25 cellular contexts compared by ENCODE assay signal in the genomic region with DNA sequence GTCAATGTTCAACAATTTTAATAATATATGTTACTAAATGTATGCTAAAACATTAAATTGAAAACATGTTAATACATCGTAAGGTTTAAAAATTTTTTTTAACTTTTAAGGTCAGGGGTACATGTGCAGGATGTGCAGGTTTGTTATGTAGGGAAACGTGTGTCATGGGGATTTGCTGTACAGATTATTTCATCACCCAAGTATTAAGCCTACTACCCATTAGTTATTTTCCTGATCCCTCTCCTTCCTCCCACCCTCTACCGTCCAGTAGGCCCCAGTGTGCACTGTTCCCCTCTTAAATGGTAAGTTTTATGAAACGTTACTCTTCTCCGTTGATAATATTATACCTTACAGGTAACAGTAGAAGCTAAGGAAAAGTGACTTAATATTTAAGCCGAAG. TPM values are rescaled to one million over a fixed set of nuclear protein-coding genes. Genes with fewer than 3 reads are reported as not detected.
"Had no signal": no experiment of that assay in that cellular context is flagged by ENCODE, and none has a peak within 500 bp of the region (broad histone marks: within the 10 kb centered on the region; RNA-seq: fewer than 3 reads in every experiment).

No MANE protein-coding gene starts in this region.

- ATAC-seq: activated T-helper 17 cell treated with anti-CD3 and anti-CD28 coated beads, Interleukin-2, amount 50 U/mL, for 72 hours; esophagus mucosa; naive thymus-derived CD4-positive, alpha-beta T cell; pancreas; right cardiac atrium; stimulated activated effector memory CD8-positive, alpha-beta T cell treated with anti-CD3 and anti-CD28 coated beads, Interleukin-12 subunit alpha, Interleukin-12 subunit beta, amount 100 ng/mL, for 72 hours; T-helper 17 cell; WTC11 had no signal

- H3K27ac ChIP-seq: pancreas, prostate gland, skin epidermis, thoracic aorta had no signal

- H3K9me3 ChIP-seq: pancreas, prostate gland, thoracic aorta had no signal

- H3K36me3 ChIP-seq: pancreas, prostate gland, thoracic aorta had no signal

- H3K27me3 ChIP-seq: pancreas had no signal

- DNase-seq: activated CD4-positive, alpha-beta memory T cell treated with anti-CD3 and anti-CD28 coated beads, Interleukin-2, amount 10 ng/mL, durations not matched to agents 7 days and 5 days; activated CD4-positive, alpha-beta T cell treated with anti-CD3 and anti-CD28 coated beads for 1 hour; activated CD4-positive, alpha-beta T cell treated with anti-CD3 and anti-CD28 coated beads, Interleukin-2, amount 10 ng/mL, durations not matched to agents 7 days and 5 days; activated CD8-positive, alpha-beta memory T cell treated with anti-CD3 and anti-CD28 coated beads, Interleukin-2, amount 50 U/mL, for 48 hours; activated gamma-delta T cell treated with Interleukin-2 at 50 U/mL for 16 hours; activated naive CD4-positive, alpha-beta T cell treated with anti-CD3 and anti-CD28 coated beads, Interleukin-2, amount 50 U/mL, for 16 hours; activated T-cell treated with anti-CD3 and anti-CD28 coated beads, Interleukin-2, amount 50 U/mL, for 24 hours; amygdala; central memory CD4-positive, alpha-beta T cell; endodermal cell; foreskin fibroblast; head of caudate nucleus; mammary epithelial cell; naive thymus-derived CD4-positive, alpha-beta T cell; pancreas; right cardiac atrium; stimulated activated CD4-positive, alpha-beta T cell treated with anti-CD3 and anti-CD28 coated beads, Interleukin-4, amount 100 ng/mL, for 24 hours; T-helper 17 cell had no signal

- H3K4me3 ChIP-seq: pancreas, prostate gland, skin epidermis, thoracic aorta had no signal

- H3K4me1 ChIP-seq: pancreas, prostate gland had no signal

RNA-seq across cellular contexts. Expression of a gene that starts 15.8 kb away (rescaled TPM):
- total RNA-seq: WTC11 had no signal
- polyA plus RNA-seq: mammary epithelial cell had no signal
